In the genomic region with DNA sequence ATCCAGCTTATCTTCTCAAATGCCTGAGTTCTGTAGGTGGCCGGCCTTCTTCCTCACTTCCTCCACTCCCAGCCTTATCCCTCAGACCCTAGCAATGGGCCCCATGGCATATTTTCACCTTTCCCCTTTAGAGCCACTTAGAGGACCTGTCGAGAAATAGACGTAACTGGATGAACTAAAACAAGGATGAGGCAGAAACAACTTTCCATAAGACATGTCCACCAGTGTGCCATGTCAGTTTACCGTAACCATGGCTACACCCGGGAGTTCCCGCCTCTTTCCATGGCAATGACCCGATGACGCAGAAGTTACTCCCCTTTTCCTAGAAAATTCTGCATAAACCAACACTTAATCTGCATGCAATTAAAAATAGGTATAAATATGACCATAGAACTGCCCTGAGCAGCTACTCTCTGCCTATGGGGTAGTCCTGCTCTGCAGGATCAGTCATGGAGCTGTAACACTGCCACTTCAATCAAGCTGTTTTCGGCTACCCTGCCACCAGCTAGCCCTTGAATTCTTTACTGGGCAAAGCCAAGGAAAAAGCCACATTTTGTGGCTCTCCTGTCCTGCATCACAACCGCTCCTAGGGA, we compare ENCODE assay signal across 1 cellular context.
TF ChIP-seq lines count a peak whose summit lies in the region.

No MANE protein-coding gene starts in this region.

TF ChIP-seq in K562, 482 proteins besides CTCF, POLR2A, EP300 and RAD21 (continues in another document):
- TF ChIP-seq GMEB1 (CRISPR knock-in tag; IDR thresholded peaks at IDR 0.05) (no peak), FOXJ2 (tag; IDR thresholded peaks at IDR 0.05) (no peak; the same call in 1 of the 2 replicates), FOXM1 (IDR thresholded peaks at IDR 0.05; ENCODE audit: low read depth) (peak; percentile 45; the same call in 1 of the 2 replicates), FOXM1 (CRISPR knock-in tag; IDR thresholded peaks at IDR 0.05; ENCODE audit: low read depth) (no peak), PPARD (CRISPR knock-in tag; IDR thresholded peaks at IDR 0.05) (no peak), TAF15 (IDR thresholded peaks at IDR 0.05; ENCODE audit: low read depth, low read length) (no peak), PURB (CRISPR knock-in tag; IDR thresholded peaks at IDR 0.05; ENCODE audit: low read depth) (no peak), SNIP1 (IDR thresholded peaks at IDR 0.05; ENCODE audit: low read depth) (no peak), ZNF175 (CRISPR knock-in tag; IDR thresholded peaks at IDR 0.05; ENCODE audit: low read depth) (no peak), ZNF589 (CRISPR knock-in tag; IDR thresholded peaks at IDR 0.05; ENCODE audit: low read depth) (no peak), SNRNP70 (optimal IDR thresholded peaks at IDR 0.05; ENCODE audit: low read depth, low read length) (no peak), ZBTB1 (CRISPR knock-in tag; IDR thresholded peaks at IDR 0.05; ENCODE audit: borderline replicate concordance, low read depth) (no peak), OTX1 (CRISPR knock-in tag; IDR thresholded peaks at IDR 0.05) (no peak), TAF1 (IDR thresholded peaks at IDR 0.05; ENCODE audit: control insufficient read depth, extremely low read depth, insufficient read depth, low read length, severe bottlenecking) (no peak), MTA1 (IDR thresholded peaks at IDR 0.05; ENCODE audit: borderline replicate concordance) (peak; percentile 3; the same call in 1 of the 2 replicates), JUND (IDR thresholded peaks at IDR 0.05; ENCODE audit: borderline replicate concordance, low read depth, low read length) (no peak), JUND (tag; IDR thresholded peaks at IDR 0.05; ENCODE audit: borderline replicate concordance, low read depth, low read length) (no peak; the same call in 2 of the 3 replicates), DACH1 (IDR thresholded peaks at IDR 0.05; ENCODE audit: partially characterized antibody) (no peak), ZNF384 (IDR thresholded peaks at IDR 0.05; ENCODE audit: low read depth, low read length) (no peak), TSC22D4 (tag; IDR thresholded peaks at IDR 0.05) (no peak), ZNF124 (CRISPR knock-in tag; IDR thresholded peaks at IDR 0.05) (no peak), MXI1 (IDR thresholded peaks at IDR 0.05; ENCODE audit: low read depth, low read length) (0 out of 2 replicates have a peak, but pooled peaks have one; percentile 29), SUPT5H (IDR thresholded peaks at IDR 0.05) (no peak), KLF1 (tag; IDR thresholded peaks at IDR 0.05) (no peak), BCOR (IDR thresholded peaks at IDR 0.05) (no peak), RBM39 (optimal IDR thresholded peaks at IDR 0.05; ENCODE audit: low read depth, low read length) (no peak), ZNF224 (CRISPR knock-in tag; IDR thresholded peaks at IDR 0.05) (no peak), TEAD4 (IDR thresholded peaks at IDR 0.05; ENCODE audit: low read length) (no peak), TEAD4 (CRISPR knock-in tag; IDR thresholded peaks at IDR 0.05; ENCODE audit: borderline replicate concordance) (no peak), XRCC3 (IDR thresholded peaks at IDR 0.05) (no peak), GABPB2 (CRISPR knock-in tag; conservative IDR thresholded peaks at IDR 0.05) (no peak), CSDE1 (IDR thresholded peaks at IDR 0.05) (peak in 1 of 2 experiments; percentile 85; a peak in 2 of 4 replicates), YBX1 (IDR thresholded peaks at IDR 0.05) (no peak), ZFX (CRISPR knock-in tag; IDR thresholded peaks at IDR 0.05) (no peak), POLR2AphosphoS2 (IDR thresholded peaks at IDR 0.05; ENCODE audit: low read length) (no peak), ESRRB (CRISPR knock-in tag; IDR thresholded peaks at IDR 0.05; ENCODE audit: borderline replicate concordance) (no peak), LEF1 (IDR thresholded peaks at IDR 0.05) (0 out of 2 replicates have a peak, but pooled peaks have one; percentile 29), REST (CRISPR knock-in tag; IDR thresholded peaks at IDR 0.05; ENCODE audit: low read depth) (no peak)
- TF ChIP-seq, protein P1, sequence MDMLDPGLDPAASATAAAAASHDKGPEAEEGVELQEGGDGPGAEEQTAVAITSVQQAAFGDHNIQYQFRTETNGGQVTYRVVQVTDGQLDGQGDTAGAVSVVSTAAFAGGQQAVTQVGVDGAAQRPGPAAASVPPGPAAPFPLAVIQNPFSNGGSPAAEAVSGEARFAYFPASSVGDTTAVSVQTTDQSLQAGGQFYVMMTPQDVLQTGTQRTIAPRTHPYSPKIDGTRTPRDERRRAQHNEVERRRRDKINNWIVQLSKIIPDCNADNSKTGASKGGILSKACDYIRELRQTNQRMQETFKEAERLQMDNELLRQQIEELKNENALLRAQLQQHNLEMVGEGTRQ (CRISPR knock-in tag; IDR thresholded peaks at IDR 0.05): no peak
- TF ChIP-seq, protein P2, sequence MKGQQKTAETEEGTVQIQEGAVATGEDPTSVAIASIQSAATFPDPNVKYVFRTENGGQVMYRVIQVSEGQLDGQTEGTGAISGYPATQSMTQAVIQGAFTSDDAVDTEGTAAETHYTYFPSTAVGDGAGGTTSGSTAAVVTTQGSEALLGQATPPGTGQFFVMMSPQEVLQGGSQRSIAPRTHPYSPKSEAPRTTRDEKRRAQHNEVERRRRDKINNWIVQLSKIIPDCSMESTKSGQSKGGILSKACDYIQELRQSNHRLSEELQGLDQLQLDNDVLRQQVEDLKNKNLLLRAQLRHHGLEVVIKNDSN (CRISPR knock-in tag; IDR thresholded peaks at IDR 0.05): no peak
- TF ChIP-seq, protein P3, sequence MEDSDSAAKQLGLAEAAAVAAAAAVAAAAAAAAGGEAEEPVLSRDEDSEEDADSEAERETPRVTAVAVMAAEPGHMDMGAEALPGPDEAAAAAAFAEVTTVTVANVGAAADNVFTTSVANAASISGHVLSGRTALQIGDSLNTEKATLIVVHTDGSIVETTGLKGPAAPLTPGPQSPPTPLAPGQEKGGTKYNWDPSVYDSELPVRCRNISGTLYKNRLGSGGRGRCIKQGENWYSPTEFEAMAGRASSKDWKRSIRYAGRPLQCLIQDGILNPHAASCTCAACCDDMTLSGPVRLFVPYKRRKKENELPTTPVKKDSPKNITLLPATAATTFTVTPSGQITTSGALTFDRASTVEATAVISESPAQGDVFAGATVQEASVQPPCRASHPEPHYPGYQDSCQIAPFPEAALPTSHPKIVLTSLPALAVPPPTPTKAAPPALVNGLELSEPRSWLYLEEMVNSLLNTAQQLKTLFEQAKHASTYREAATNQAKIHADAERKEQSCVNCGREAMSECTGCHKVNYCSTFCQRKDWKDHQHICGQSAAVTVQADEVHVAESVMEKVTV (CRISPR knock-in tag; IDR thresholded peaks at IDR 0.05): no peak
- TF ChIP-seq, protein P4, sequence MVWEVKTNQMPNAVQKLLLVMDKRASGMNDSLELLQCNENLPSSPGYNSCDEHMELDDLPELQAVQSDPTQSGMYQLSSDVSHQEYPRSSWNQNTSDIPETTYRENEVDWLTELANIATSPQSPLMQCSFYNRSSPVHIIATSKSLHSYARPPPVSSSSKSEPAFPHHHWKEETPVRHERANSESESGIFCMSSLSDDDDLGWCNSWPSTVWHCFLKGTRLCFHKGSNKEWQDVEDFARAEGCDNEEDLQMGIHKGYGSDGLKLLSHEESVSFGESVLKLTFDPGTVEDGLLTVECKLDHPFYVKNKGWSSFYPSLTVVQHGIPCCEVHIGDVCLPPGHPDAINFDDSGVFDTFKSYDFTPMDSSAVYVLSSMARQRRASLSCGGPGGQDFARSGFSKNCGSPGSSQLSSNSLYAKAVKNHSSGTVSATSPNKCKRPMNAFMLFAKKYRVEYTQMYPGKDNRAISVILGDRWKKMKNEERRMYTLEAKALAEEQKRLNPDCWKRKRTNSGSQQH (CRISPR knock-in tag; IDR thresholded peaks at IDR 0.05): no peak
- TF ChIP-seq, protein P5, sequence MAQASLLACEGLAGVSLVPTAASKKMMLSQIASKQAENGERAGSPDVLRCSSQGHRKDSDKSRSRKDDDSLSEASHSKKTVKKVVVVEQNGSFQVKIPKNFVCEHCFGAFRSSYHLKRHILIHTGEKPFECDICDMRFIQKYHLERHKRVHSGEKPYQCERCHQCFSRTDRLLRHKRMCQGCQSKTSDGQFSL (CRISPR knock-in tag; IDR thresholded peaks at IDR 0.05): no peak
- TF ChIP-seq, protein P5 (tag; IDR thresholded peaks at IDR 0.05): no peak
- TF ChIP-seq, protein P6, sequence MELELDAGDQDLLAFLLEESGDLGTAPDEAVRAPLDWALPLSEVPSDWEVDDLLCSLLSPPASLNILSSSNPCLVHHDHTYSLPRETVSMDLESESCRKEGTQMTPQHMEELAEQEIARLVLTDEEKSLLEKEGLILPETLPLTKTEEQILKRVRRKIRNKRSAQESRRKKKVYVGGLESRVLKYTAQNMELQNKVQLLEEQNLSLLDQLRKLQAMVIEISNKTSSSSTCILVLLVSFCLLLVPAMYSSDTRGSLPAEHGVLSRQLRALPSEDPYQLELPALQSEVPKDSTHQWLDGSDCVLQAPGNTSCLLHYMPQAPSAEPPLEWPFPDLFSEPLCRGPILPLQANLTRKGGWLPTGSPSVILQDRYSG (tag; conservative IDR thresholded peaks at IDR 0.05; ENCODE audit: low read depth): no peak
- TF ChIP-seq, protein P7, sequence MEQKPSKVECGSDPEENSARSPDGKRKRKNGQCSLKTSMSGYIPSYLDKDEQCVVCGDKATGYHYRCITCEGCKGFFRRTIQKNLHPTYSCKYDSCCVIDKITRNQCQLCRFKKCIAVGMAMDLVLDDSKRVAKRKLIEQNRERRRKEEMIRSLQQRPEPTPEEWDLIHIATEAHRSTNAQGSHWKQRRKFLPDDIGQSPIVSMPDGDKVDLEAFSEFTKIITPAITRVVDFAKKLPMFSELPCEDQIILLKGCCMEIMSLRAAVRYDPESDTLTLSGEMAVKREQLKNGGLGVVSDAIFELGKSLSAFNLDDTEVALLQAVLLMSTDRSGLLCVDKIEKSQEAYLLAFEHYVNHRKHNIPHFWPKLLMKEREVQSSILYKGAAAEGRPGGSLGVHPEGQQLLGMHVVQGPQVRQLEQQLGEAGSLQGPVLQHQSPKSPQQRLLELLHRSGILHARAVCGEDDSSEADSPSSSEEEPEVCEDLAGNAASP (IDR thresholded peaks at IDR 0.05): no peak
- TF ChIP-seq, protein P8, sequence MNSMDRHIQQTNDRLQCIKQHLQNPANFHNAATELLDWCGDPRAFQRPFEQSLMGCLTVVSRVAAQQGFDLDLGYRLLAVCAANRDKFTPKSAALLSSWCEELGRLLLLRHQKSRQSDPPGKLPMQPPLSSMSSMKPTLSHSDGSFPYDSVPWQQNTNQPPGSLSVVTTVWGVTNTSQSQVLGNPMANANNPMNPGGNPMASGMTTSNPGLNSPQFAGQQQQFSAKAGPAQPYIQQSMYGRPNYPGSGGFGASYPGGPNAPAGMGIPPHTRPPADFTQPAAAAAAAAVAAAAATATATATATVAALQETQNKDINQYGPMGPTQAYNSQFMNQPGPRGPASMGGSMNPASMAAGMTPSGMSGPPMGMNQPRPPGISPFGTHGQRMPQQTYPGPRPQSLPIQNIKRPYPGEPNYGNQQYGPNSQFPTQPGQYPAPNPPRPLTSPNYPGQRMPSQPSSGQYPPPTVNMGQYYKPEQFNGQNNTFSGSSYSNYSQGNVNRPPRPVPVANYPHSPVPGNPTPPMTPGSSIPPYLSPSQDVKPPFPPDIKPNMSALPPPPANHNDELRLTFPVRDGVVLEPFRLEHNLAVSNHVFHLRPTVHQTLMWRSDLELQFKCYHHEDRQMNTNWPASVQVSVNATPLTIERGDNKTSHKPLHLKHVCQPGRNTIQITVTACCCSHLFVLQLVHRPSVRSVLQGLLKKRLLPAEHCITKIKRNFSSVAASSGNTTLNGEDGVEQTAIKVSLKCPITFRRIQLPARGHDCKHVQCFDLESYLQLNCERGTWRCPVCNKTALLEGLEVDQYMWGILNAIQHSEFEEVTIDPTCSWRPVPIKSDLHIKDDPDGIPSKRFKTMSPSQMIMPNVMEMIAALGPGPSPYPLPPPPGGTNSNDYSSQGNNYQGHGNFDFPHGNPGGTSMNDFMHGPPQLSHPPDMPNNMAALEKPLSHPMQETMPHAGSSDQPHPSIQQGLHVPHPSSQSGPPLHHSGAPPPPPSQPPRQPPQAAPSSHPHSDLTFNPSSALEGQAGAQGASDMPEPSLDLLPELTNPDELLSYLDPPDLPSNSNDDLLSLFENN (IDR thresholded peaks at IDR 0.05; ENCODE audit: low read depth in 2 of 2, low read length in 2 of 2): no peak
